In the genomic region with DNA sequence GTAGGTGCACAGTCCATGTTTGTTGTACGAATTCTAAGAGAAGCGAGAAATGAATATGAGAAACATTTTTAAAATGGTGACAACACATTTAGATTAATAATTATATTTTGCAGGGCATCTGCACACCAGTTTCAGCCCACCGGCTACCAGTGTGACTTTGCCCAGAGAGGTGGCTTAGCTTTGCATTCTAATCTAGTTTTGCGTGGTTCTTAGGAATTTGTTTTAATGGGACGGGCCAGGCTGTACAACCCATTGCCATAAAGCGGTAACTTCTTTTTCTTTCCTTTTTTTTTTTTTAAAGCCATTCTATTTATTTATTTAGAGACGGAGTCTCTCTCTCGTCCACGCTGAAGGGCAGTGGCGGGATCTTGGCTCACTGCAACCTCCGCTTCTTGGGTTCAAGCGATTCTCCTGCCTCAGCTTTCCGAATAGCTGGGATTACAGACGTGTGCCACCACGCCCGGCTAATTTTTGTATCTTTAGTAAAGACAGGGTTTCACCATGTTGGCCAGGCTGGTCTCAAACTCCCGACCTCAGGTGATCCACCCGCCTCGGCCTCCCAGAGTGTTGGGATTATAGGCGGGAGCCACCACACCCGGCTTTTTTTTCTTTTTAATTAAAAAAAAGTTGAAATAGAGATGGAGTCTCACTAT, we compare ENCODE assay signal across 8 cellular contexts. TPM values are rescaled to one million over a fixed set of nuclear protein-coding genes. Genes with fewer than 3 reads are reported as not detected.
DNase-seq lines count a peak whose midpoint lies in the region; ATAC-seq, FAIRE-seq and TF ChIP-seq lines count a peak whose summit lies in the region.

No MANE protein-coding gene starts in this region.

- H3K9me3 ChIP-seq in HepG2 (ENCODE audit: low read length) (no peaks in the 10 kb centered on the region), thoracic aorta (no peaks in the 10 kb centered on the region)

- in situ Hi-C loops in astrocyte of the cerebellum (cut with HindIII; ENCODE audit: low sequenced_read_pairs) (no loop called here), HepG2 (cut with HindIII; ENCODE audit: extremely low pct_ligation_motif_present, low pct_unique_long_range_greater_than_20kb) (no loop called here)

- peak overlapping the region; percentile 90 for H3K27ac ChIP-seq in HepG2 (ENCODE audit: extremely low read length, insufficient read depth, low read length)
- H3K27ac ChIP-seq in thoracic aorta = peak overlapping the region; percentile 95 to 96

- intact Hi-C loops in HepG2 (cut with micrococcal nuclease; ENCODE audit: unreplicated experiment) = no loop called here

- H3K36me3 ChIP-seq in HepG2 (replicated peaks in 1 of 2; ENCODE audit: control insufficient read depth in 1 of 2, insufficient read depth in 2 of 2, low read length in 2 of 2) = peaks cover 1 to 12% of the 10 kb centered on the region in 2 experiments; a peak in 3 of 5 replicates
- H3K36me3 ChIP-seq in thoracic aorta = no peaks in the 10 kb centered on the region

- no peak for TF ChIP-seq RAD21 in HepG2 (CRISPR knock-in tag; IDR thresholded peaks at IDR 0.05)

- no peak for DNase-seq in T-helper 2 cell treated with Interferon-gamma antibody and Interleukin-4, amounts not matched to agents 5 μg/mL and 100 μg/mL, for 36 hours (ENCODE audit: low spot score)
- DNase-seq in T-helper 2 cell (no peak), astrocyte of the cerebellum (ENCODE audit: low read depth) (no peak), HepG2 (ENCODE audit: low spot score) (no peak), thoracic aorta (ENCODE audit: low spot score) (no peak), NOMO-1 (lab: John Stamatoyannopoulos, UW; ENCODE audit: unreplicated experiment in 2 of 2) (no peak)

- no peaks in the 10 kb centered on the region; a peak in 1 of 5 replicates for H3K27me3 ChIP-seq in HepG2 (ENCODE audit: control insufficient read depth in 1 of 2, insufficient read depth in 2 of 2, low read length in 2 of 2)
- no peaks in the 10 kb centered on the region for H3K27me3 ChIP-seq in thoracic aorta (replicated peaks; ENCODE audit: insufficient read depth)

- no peaks in the 10 kb centered on the region for H3K27me3 Mint-ChIP-seq in T-helper 2 cell treated with Interferon-gamma antibody and Interleukin-4, amounts not matched to agents 5 μg/mL and 100 μg/mL, for 36 hours (ENCODE audit: low read depth)

- TF ChIP-seq CTCF in astrocyte of the cerebellum (IDR thresholded peaks at IDR 0.05; ENCODE audit: low read depth, low read length, missing control alignments) = no peak
- no peak for TF ChIP-seq CTCF in HepG2 (CRISPR knock-in tag; IDR thresholded peaks at IDR 0.05)
- TF ChIP-seq CTCF in thoracic aorta (IDR thresholded peaks at IDR 0.05) = no peak

- H3K79me2 ChIP-seq in HepG2 (ENCODE audit: insufficient read depth, low read length) = peaks cover 48% of the 10 kb centered on the region

- no peak for FAIRE-seq in HepG2 (lab: Jason Lieb, UNC)

- H3K4me1 ChIP-seq in HepG2 (ENCODE audit: insufficient read depth, low read length) (peaks cover 61% of the 10 kb centered on the region), thoracic aorta (ENCODE audit: control insufficient read depth in 1 of 2, low read depth in 2 of 2) (peaks cover 16 to 25% of the 10 kb centered on the region in 2 donors)

- H3K9me3 Mint-ChIP-seq in T-helper 2 cell treated with Interferon-gamma antibody and Interleukin-4, amounts not matched to agents 5 μg/mL and 100 μg/mL, for 36 hours = peaks cover 5% of the 10 kb centered on the region

- H3K27ac Mint-ChIP-seq in T-helper 2 cell treated with Interferon-gamma antibody and Interleukin-4, amounts not matched to agents 5 μg/mL and 100 μg/mL, for 36 hours = peak overlapping the region; percentile 97

- H3K4me1 Mint-ChIP-seq in T-helper 2 cell treated with Interferon-gamma antibody and Interleukin-4, amounts not matched to agents 5 μg/mL and 100 μg/mL, for 36 hours (ENCODE audit: low read depth) = peaks cover 27% of the 10 kb centered on the region

- TF ChIP-seq EP300 in HepG2 (IDR thresholded peaks at IDR 0.05; ENCODE audit: low read depth in 2 of 2, low read length in 2 of 2) (no peak), HepG2 (CRISPR knock-in tag; IDR thresholded peaks at IDR 0.05; ENCODE audit: borderline replicate concordance) (no peak)

- H3K36me3 Mint-ChIP-seq in T-helper 2 cell treated with Interferon-gamma antibody and Interleukin-4, amounts not matched to agents 5 μg/mL and 100 μg/mL, for 36 hours (ENCODE audit: low read depth) = peaks cover 20% of the 10 kb centered on the region

- no peaks in the 10 kb centered on the region for H4K20me1 ChIP-seq in HepG2 (ENCODE audit: insufficient read depth, low read length)

- peak overlapping the region; percentile 86 for H3K4me2 ChIP-seq in HepG2 (ENCODE audit: low read depth, low read length)

- POLR2A ChIA-PET in HepG2 (lab: Yijun Ruan, JAX) = interaction anchor here (1.1 to 3.8 kb wide), 19 partner anchors 9 to 238 kb away, joined by 3 to 37 read pairs (median 8); a partner anchor contains a TSS

- H3K9ac ChIP-seq in HepG2 (ENCODE audit: insufficient read depth, low read depth, low read length) = peak overlapping the region; percentile 98

- 18% methylated on average over 21 of the region's 21 CpGs for WGBS in HepG2 (ENCODE audit: low lambda C conversion rate)

- no TSS peak for BruUV-seq in HepG2 (replicated peaks; lab: Mats Ljungman, UMichigan)

- H3K4me3 Mint-ChIP-seq in T-helper 2 cell treated with Interferon-gamma antibody and Interleukin-4, amounts not matched to agents 5 μg/mL and 100 μg/mL, for 36 hours = peak overlapping the region; percentile 89

- H2AFZ ChIP-seq in HepG2 (ENCODE audit: low read length) = no peak overlapping the region

- ATAC-seq in HepG2 (peak; percentile 13), thoracic aorta (ENCODE audit: insufficient number of reproducible peaks, low FRiP score, low read depth) (no peak), HG03432 (IDR thresholded peaks at IDR 0.05; ENCODE audit: unreplicated experiment) (no peak), GM18519 (IDR thresholded peaks at IDR 0.05; ENCODE audit: low FRiP score, unreplicated experiment) (no peak)

- CTCF ChIA-PET in HepG2 (lab: Yijun Ruan, JAX; ENCODE audit: low intra/inter-chr PET ratio, low total read pairs) = no interaction called here

- TF ChIP-seq POLR2A in HepG2 (IDR thresholded peaks at IDR 0.05; ENCODE audit: insufficient read depth in 1 of 2, low read depth in 2 of 2, low read length in 2 of 2) = no peak

- H3K4me3 ChIP-seq in astrocyte of the cerebellum (ENCODE audit: low read depth, low read length) (peak overlapping the region; percentile 66), HepG2 (replicated peaks in 1 of 3; ENCODE audit: insufficient read depth in 1 of 3, low read depth in 2 of 3, low read length in 3 of 3) (peak overlapping the region; percentile 84 to 93 (median 86)), thoracic aorta (peak overlapping the region; percentile 94)

RNA-seq across cellular contexts. Expression of a gene that starts 0.8 kb away (rescaled TPM):
- total RNA-seq in HepG2 (2016; rRNA removed; fragmentation: Illumina TruSeq; extraction: Trizol) (16.5 and 18.6 TPM in 2 replicates), thoracic aorta (10 to 100 TPM; 29.0 to 34.3 TPM)
- total RNA-seq in HepG2 (2016; cell fraction: cytosol; rRNA removed; fragmentation: Illumina TruSeq; extraction: Trizol; ENCODE audit: low read depth) = 10.8 and 15.2 TPM in 2 replicates
- total RNA-seq in HepG2 (2016; cell fraction: insoluble cytoplasmic fraction; rRNA removed; fragmentation: Illumina TruSeq; extraction: Trizol) = 15.1 and 16.2 TPM in 2 replicates
- total RNA-seq in HepG2 (2016; cell fraction: membrane; rRNA removed; fragmentation: Illumina TruSeq; extraction: Trizol) = 25.3 and 29.5 TPM in 2 replicates
- total RNA-seq in HepG2 (2016; cell fraction: nucleus; rRNA removed; fragmentation: Illumina TruSeq; extraction: Trizol) = 15.3 and 19.6 TPM in 2 replicates
- 70.2 and 74.1 TPM in 2 replicates for polyA plus RNA-seq in HepG2 (2011; rRNA removed)
- polyA plus RNA-seq in HepG2 (2011; cell fraction: cytosol; rRNA removed) = 93.3 and 98.4 TPM in 2 replicates
- 35.2 and 44.3 TPM in 2 replicates for polyA plus RNA-seq in HepG2 (2011; cell fraction: nucleus; rRNA removed)
- polyA plus RNA-seq in HepG2 (2012) = 45.7 and 46.8 TPM in 2 replicates
- polyA plus RNA-seq in HepG2 (2016; cell fraction: cytosol; fragmentation: Illumina TruSeq; extraction: Trizol; ENCODE audit: low read depth) = 48.1 and 71.4 TPM in 2 replicates
- polyA plus RNA-seq in HepG2 (2016; cell fraction: insoluble cytoplasmic fraction; fragmentation: Illumina TruSeq; extraction: Trizol; ENCODE audit: low read depth) = 55.8 and 57.5 TPM in 2 replicates
- polyA plus RNA-seq in HepG2 (2016; cell fraction: membrane; fragmentation: Illumina TruSeq; extraction: Trizol; ENCODE audit: low read depth) = 67.6 and 91.3 TPM in 2 replicates
- 68.3 and 69.5 TPM in 2 replicates for polyA plus RNA-seq in HepG2 (2016; cell fraction: nucleus; fragmentation: Illumina TruSeq; extraction: Trizol; ENCODE audit: insufficient read depth, low read depth)
- polyA minus RNA-seq in HepG2 (2011; rRNA and poly(A)+ RNA removed; ENCODE audit: low replicate concordance) = 47.1 and 62.0 TPM in 2 replicates
- 11.5 and 14.7 TPM in 2 replicates for polyA minus RNA-seq in HepG2 (2011; cell fraction: cytosol; rRNA and poly(A)+ RNA removed)
- polyA minus RNA-seq in HepG2 (2011; cell fraction: nucleus; rRNA and poly(A)+ RNA removed) = 7.6 and 12.7 TPM in 2 replicates

RNA-seq across cellular contexts. Expression of a gene that starts 28.7 kb away (rescaled TPM):
- total RNA-seq in HepG2 (2016; rRNA removed; fragmentation: Illumina TruSeq; extraction: Trizol) (not detected in 2 replicates), thoracic aorta (not detected)
- total RNA-seq in HepG2 (2016; cell fraction: cytosol; rRNA removed; fragmentation: Illumina TruSeq; extraction: Trizol; ENCODE audit: low read depth) = not detected in 2 replicates
- not detected in 2 replicates for total RNA-seq in HepG2 (2016; cell fraction: insoluble cytoplasmic fraction; rRNA removed; fragmentation: Illumina TruSeq; extraction: Trizol)
- total RNA-seq in HepG2 (2016; cell fraction: membrane; rRNA removed; fragmentation: Illumina TruSeq; extraction: Trizol) = not detected in 2 replicates
- not detected in 2 replicates for total RNA-seq in HepG2 (2016; cell fraction: nucleus; rRNA removed; fragmentation: Illumina TruSeq; extraction: Trizol)
- not detected in 2 replicates for polyA plus RNA-seq in HepG2 (2011; rRNA removed)
- not detected in 2 replicates for polyA plus RNA-seq in HepG2 (2011; cell fraction: cytosol; rRNA removed)
- polyA plus RNA-seq in HepG2 (2011; cell fraction: nucleus; rRNA removed) = not detected in 2 replicates
- not detected in 2 replicates for polyA plus RNA-seq in HepG2 (2012)
- not detected in 2 replicates for polyA plus RNA-seq in HepG2 (2016; cell fraction: cytosol; fragmentation: Illumina TruSeq; extraction: Trizol; ENCODE audit: low read depth)
- not detected in 2 replicates for polyA plus RNA-seq in HepG2 (2016; cell fraction: insoluble cytoplasmic fraction; fragmentation: Illumina TruSeq; extraction: Trizol; ENCODE audit: low read depth)
- polyA plus RNA-seq in HepG2 (2016; cell fraction: membrane; fragmentation: Illumina TruSeq; extraction: Trizol; ENCODE audit: low read depth) = not detected in 2 replicates
- not detected in 2 replicates for polyA plus RNA-seq in HepG2 (2016; cell fraction: nucleus; fragmentation: Illumina TruSeq; extraction: Trizol; ENCODE audit: insufficient read depth, low read depth)
- polyA minus RNA-seq in HepG2 (2011; rRNA and poly(A)+ RNA removed; ENCODE audit: low replicate concordance) = not detected in 2 replicates
- not detected in 2 replicates for polyA minus RNA-seq in HepG2 (2011; cell fraction: cytosol; rRNA and poly(A)+ RNA removed)
- not detected in 2 replicates for polyA minus RNA-seq in HepG2 (2011; cell fraction: nucleus; rRNA and poly(A)+ RNA removed)

RNA-seq across cellular contexts. Expression of a gene that starts 55.7 kb away (rescaled TPM):
- total RNA-seq in HepG2 (2016; rRNA removed; fragmentation: Illumina TruSeq; extraction: Trizol) = 54.7 and 59.7 TPM in 2 replicates
- 18.4 and 21.0 TPM in 2 replicates for total RNA-seq in HepG2 (2016; cell fraction: cytosol; rRNA removed; fragmentation: Illumina TruSeq; extraction: Trizol; ENCODE audit: low read depth)
- total RNA-seq in HepG2 (2016; cell fraction: insoluble cytoplasmic fraction; rRNA removed; fragmentation: Illumina TruSeq; extraction: Trizol) = 48.2 and 56.8 TPM in 2 replicates
- 25.3 and 30.3 TPM in 2 replicates for total RNA-seq in HepG2 (2016; cell fraction: membrane; rRNA removed; fragmentation: Illumina TruSeq; extraction: Trizol)
- 60.1 and 65.6 TPM in 2 replicates for total RNA-seq in HepG2 (2016; cell fraction: nucleus; rRNA removed; fragmentation: Illumina TruSeq; extraction: Trizol)
- polyA plus RNA-seq in HepG2 (2011; rRNA removed) = 192 and 229 TPM in 2 replicates
- 97.4 and 112 TPM in 2 replicates for polyA plus RNA-seq in HepG2 (2011; cell fraction: cytosol; rRNA removed)
- polyA plus RNA-seq in HepG2 (2011; cell fraction: nucleus; rRNA removed) = 448 and 459 TPM in 2 replicates
- 148 and 158 TPM in 2 replicates for polyA plus RNA-seq in HepG2 (2012)
- polyA plus RNA-seq in HepG2 (2016; cell fraction: cytosol; fragmentation: Illumina TruSeq; extraction: Trizol; ENCODE audit: low read depth) = 3.4 and 4.0 TPM in 2 replicates
- polyA plus RNA-seq in HepG2 (2016; cell fraction: insoluble cytoplasmic fraction; fragmentation: Illumina TruSeq; extraction: Trizol; ENCODE audit: low read depth) = 43.5 and 52.9 TPM in 2 replicates
- 13.5 and 16.0 TPM in 2 replicates for polyA plus RNA-seq in HepG2 (2016; cell fraction: membrane; fragmentation: Illumina TruSeq; extraction: Trizol; ENCODE audit: low read depth)
- polyA plus RNA-seq in HepG2 (2016; cell fraction: nucleus; fragmentation: Illumina TruSeq; extraction: Trizol; ENCODE audit: insufficient read depth, low read depth) = 92.1 and 101 TPM in 2 replicates
- polyA minus RNA-seq in HepG2 (2011; rRNA and poly(A)+ RNA removed; ENCODE audit: low replicate concordance) = 0.87 and 280 TPM in 2 replicates
- polyA minus RNA-seq in HepG2 (2011; cell fraction: cytosol; rRNA and poly(A)+ RNA removed) = 92.5 and 127 TPM in 2 replicates
- 209 and 267 TPM in 2 replicates for polyA minus RNA-seq in HepG2 (2011; cell fraction: nucleus; rRNA and poly(A)+ RNA removed)
- 10 to 100 TPM; 80.3 to 89.0 TPM for total RNA-seq in thoracic aorta
